Comparison of ENCODE assay signal across 17 cellular contexts in the genomic region with DNA sequence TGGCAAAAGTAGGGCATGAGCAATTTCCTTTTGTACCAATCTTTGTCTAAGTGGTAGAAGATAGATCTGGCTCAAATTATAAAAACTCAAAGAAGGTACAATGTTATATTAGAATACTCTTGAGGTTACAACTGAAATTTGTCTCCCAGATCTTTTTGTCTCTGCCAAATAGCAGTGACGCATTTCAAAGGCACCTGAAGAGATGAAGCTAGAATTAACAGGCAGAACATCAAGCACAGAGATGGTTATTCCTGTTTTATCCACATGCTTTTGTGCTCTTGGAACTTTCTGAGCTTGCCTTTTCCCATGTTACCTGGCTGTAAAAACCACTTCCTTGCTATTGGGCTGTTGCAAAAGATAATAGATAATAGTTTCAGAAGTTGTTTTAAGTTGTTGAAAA.
"Had no signal": no experiment of that assay in that cellular context is flagged by ENCODE, and none has a peak within 500 bp of the region (broad histone marks: within the 10 kb centered on the region; RNA-seq: fewer than 3 reads in every experiment).

No MANE protein-coding gene starts in this region.

- H3K4me3 ChIP-seq: dorsolateral prefrontal cortex, lower lobe of right lung, psoas muscle, transverse colon had no signal

- H3K4me1 Mint-ChIP-seq: activated naive CD4-positive, alpha-beta T cell treated with anti-CD3 and anti-CD28 coated beads, Interleukin-2, amount 50 U/mL, for 24 hours had no signal

- ATAC-seq: lower lobe of right lung had no signal

- DNase-seq: activated CD4-positive, alpha-beta T cell treated with anti-CD3 and anti-CD28 coated beads, Interleukin-2, amount 50 U/mL, for 1 hour; activated CD4-positive, CD25-positive, alpha-beta regulatory T cell treated with anti-CD3 and anti-CD28 coated beads, Interleukin-2, amount 50 U/mL, for 72 hours; activated CD8-positive, alpha-beta memory T cell treated with anti-CD3 and anti-CD28 coated beads, Interleukin-2, amount 50 U/mL, for 48 hours; activated effector memory CD4-positive, alpha-beta T cell treated with Interleukin-2 at 50 U/mL for 16 hours; activated T-cell treated with anti-CD3 and anti-CD28 coated beads, Interleukin-2, amount 50 U/mL, for 48 hours; dorsolateral prefrontal cortex; erythroblast; lower lobe of right lung; psoas muscle; right cardiac atrium; T-helper 2 cell; transverse colon had no signal

- H3K9me3 Mint-ChIP-seq: activated naive CD4-positive, alpha-beta T cell treated with anti-CD3 and anti-CD28 coated beads, Interleukin-2, amount 50 U/mL, for 24 hours; neural crest cell; stimulated activated naive CD8-positive, alpha-beta T cell treated with anti-CD3 and anti-CD28 coated beads, Interleukin-15, Interleukin-2, amounts not matched to agents 100 ng/mL and 50 ng/mL, for 24 hours had no signal

- H3K4me3 Mint-ChIP-seq: activated naive CD4-positive, alpha-beta T cell treated with anti-CD3 and anti-CD28 coated beads, Interleukin-2, amount 50 U/mL, for 24 hours; stimulated activated naive CD8-positive, alpha-beta T cell treated with anti-CD3 and anti-CD28 coated beads, Interleukin-15, Interleukin-2, amounts not matched to agents 100 ng/mL and 50 ng/mL, for 24 hours had no signal

- H3K4me1 ChIP-seq: lower lobe of right lung, psoas muscle, transverse colon had no signal

- H3K27ac Mint-ChIP-seq: activated naive CD4-positive, alpha-beta T cell treated with anti-CD3 and anti-CD28 coated beads, Interleukin-2, amount 50 U/mL, for 24 hours; stimulated activated naive CD8-positive, alpha-beta T cell treated with anti-CD3 and anti-CD28 coated beads, Interleukin-15, Interleukin-2, amounts not matched to agents 100 ng/mL and 50 ng/mL, for 24 hours had no signal

- FAIRE-seq: endometrium had no signal

- H3K27ac ChIP-seq: dorsolateral prefrontal cortex, lower lobe of right lung, psoas muscle, transverse colon, VCaP had no signal

- H3K36me3 Mint-ChIP-seq: activated naive CD4-positive, alpha-beta T cell treated with anti-CD3 and anti-CD28 coated beads, Interleukin-2, amount 50 U/mL, for 24 hours had no signal

- H3K9me3 ChIP-seq: lower lobe of right lung, psoas muscle, transverse colon had no signal
